Comparison of ENCODE assay signal across 9 cellular contexts in the genomic region with DNA sequence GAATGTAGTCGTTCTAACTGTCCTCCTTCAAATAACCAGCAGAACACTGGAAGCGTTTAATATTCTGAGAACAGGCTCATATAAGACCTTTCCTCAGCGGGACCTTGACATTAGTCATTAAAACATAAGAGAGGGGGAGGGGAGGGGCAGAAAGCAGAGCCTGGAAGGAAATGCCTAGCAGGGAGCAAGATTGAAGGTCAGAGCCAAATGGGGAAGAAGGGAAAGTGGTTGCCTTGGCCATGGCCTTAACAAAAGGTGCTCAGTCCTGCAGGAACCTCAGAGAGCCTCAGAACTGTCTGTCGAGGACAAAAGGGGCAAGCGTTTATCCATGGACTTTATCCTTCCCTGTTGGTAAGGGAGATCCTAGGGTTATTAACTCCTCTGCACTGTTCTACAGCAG. TPM values are rescaled to one million over a fixed set of nuclear protein-coding genes. Genes with fewer than 3 reads are reported as not detected.
DNase-seq lines count a peak whose midpoint lies in the region; ATAC-seq and TF ChIP-seq lines count a peak whose summit lies in the region.
"Had no signal": no experiment of that assay in that cellular context is flagged by ENCODE, and none has a peak within 500 bp of the region (broad histone marks: within the 10 kb centered on the region; RNA-seq: fewer than 3 reads in every experiment).

No MANE protein-coding gene starts in this region.

- no peak overlapping the region for H3K27ac Mint-ChIP-seq in activated CD4-positive, alpha-beta T cell treated with anti-CD3 and anti-CD28 coated beads, Interleukin-2, amount 10 ng/mL, durations not matched to agents 24 days and 14 days
- H3K27ac Mint-ChIP-seq in chondrocyte (ENCODE audit: unreplicated experiment) = peak overlapping the region; percentile 70

- intact Hi-C loops in activated CD4-positive, alpha-beta T cell treated with anti-CD3 and anti-CD28 coated beads, Interleukin-2, amount 10 ng/mL, durations not matched to agents 24 days and 14 days (cut with micrococcal nuclease) = no loop called here
- intact Hi-C loops in tibial artery (cut with DNase I; ENCODE audit: low total_unique reads) = no loop called here

- H3K4me1 ChIP-seq in mucosa of rectum (ENCODE audit: control insufficient read depth in 2 of 2, insufficient read depth in 2 of 2, low read length in 2 of 2) = peaks cover 6 to 11% of the 10 kb centered on the region in 2 donors
- peaks cover 0 to 40% (median 22%) of the 10 kb centered on the region in 4 donors for H3K4me1 ChIP-seq in tibial artery

- H3K9me3 Mint-ChIP-seq in activated CD4-positive, alpha-beta T cell treated with anti-CD3 and anti-CD28 coated beads, Interleukin-2, amount 10 ng/mL, durations not matched to agents 24 days and 14 days = peaks cover 4% of the 10 kb centered on the region
- H3K9me3 Mint-ChIP-seq in chondrocyte (ENCODE audit: low read depth) = no peaks in the 10 kb centered on the region

- H3K27me3 Mint-ChIP-seq in activated CD4-positive, alpha-beta T cell treated with anti-CD3 and anti-CD28 coated beads, Interleukin-2, amount 10 ng/mL, durations not matched to agents 24 days and 14 days = peaks cover 43% of the 10 kb centered on the region
- no peaks in the 10 kb centered on the region for H3K27me3 Mint-ChIP-seq in chondrocyte (ENCODE audit: low read depth)

- H3K4me3 Mint-ChIP-seq in activated CD4-positive, alpha-beta T cell treated with anti-CD3 and anti-CD28 coated beads, Interleukin-2, amount 10 ng/mL, durations not matched to agents 24 days and 14 days = peak overlapping the region; percentile 73
- H3K4me3 Mint-ChIP-seq in chondrocyte (ENCODE audit: unreplicated experiment) = peak overlapping the region; percentile 92

- H3K27me3 ChIP-seq in mucosa of rectum (ENCODE audit: control insufficient read depth in 2 of 2, insufficient read depth in 2 of 2, low read length in 2 of 2) (no peaks in the 10 kb centered on the region), tibial artery (no peaks in the 10 kb centered on the region)

- peak overlapping the region; percentile 82 to 84 for H3K4me3 ChIP-seq in mucosa of rectum (ENCODE audit: low read length in 2 of 2)
- peak overlapping the region; percentile 85 to 96 for H3K4me3 ChIP-seq in tibial artery

- ATAC-seq in GM19395 (IDR thresholded peaks at IDR 0.05; ENCODE audit: unreplicated experiment) = no peak
- ATAC-seq in HG02610 (IDR thresholded peaks at IDR 0.05; ENCODE audit: unreplicated experiment) = no peak

- no peak for TF ChIP-seq CTCF in chondrocyte (IDR thresholded peaks at IDR 0.05)
- TF ChIP-seq CTCF in tibial artery (IDR thresholded peaks at IDR 0.05) = no peak

- no peak for DNase-seq in activated CD4-positive, alpha-beta T cell treated with anti-CD3 and anti-CD28 coated beads, Interleukin-2, amount 10 ng/mL, durations not matched to agents 24 days and 14 days
- no peak for DNase-seq in activated CD4-positive, alpha-beta T cell treated with anti-CD3 and anti-CD28 coated beads for 48 hours
- DNase-seq in chondrocyte (ENCODE audit: low spot score) (no peak), tibial artery (no peak)
- no peak for DNase-seq in stimulated activated CD4-positive, alpha-beta T cell treated with anti-CD3 and anti-CD28 coated beads, Interleukin-1b, Interleukin-23, amount 100 ng/mL, for 48 hours

- no peaks in the 10 kb centered on the region for H3K36me3 Mint-ChIP-seq in activated CD4-positive, alpha-beta T cell treated with anti-CD3 and anti-CD28 coated beads, Interleukin-2, amount 10 ng/mL, durations not matched to agents 24 days and 14 days (ENCODE audit: low read depth)
- H3K36me3 Mint-ChIP-seq in chondrocyte (ENCODE audit: low read depth) = peaks cover 4% of the 10 kb centered on the region

- H3K9me3 ChIP-seq in mucosa of rectum (ENCODE audit: control insufficient read depth in 2 of 2, low read length in 2 of 2) (no peaks in the 10 kb centered on the region), tibial artery (no peaks in the 10 kb centered on the region)

- peaks cover 2% of the 10 kb centered on the region for H3K4me1 Mint-ChIP-seq in activated CD4-positive, alpha-beta T cell treated with anti-CD3 and anti-CD28 coated beads, Interleukin-2, amount 10 ng/mL, durations not matched to agents 24 days and 14 days
- H3K4me1 Mint-ChIP-seq in chondrocyte (ENCODE audit: low read depth) = peaks cover 58% of the 10 kb centered on the region

- H3K27ac ChIP-seq in mucosa of rectum (ENCODE audit: low read depth in 2 of 2, low read length in 2 of 2) (peak overlapping the region in 1 of 2 donors; percentile 52), tibial artery (peak overlapping the region; percentile 85 to 90)

- H3K36me3 ChIP-seq in mucosa of rectum (ENCODE audit: control insufficient read depth in 2 of 2, insufficient read depth in 2 of 2, low read length in 2 of 2) (no peaks in the 10 kb centered on the region), tibial artery (no peaks in the 10 kb centered on the region)

- H3K9ac ChIP-seq in mucosa of rectum (ENCODE audit: low read depth in 1 of 2, low read length in 2 of 2) = peak overlapping the region in 1 of 2 donors; percentile 60

RNA-seq across cellular contexts. Expression of gene PLA2R1, which starts 0.9 kb away (rescaled TPM):
- not detected in 2 replicates for total RNA-seq in activated CD4-positive, alpha-beta T cell treated with anti-CD3 and anti-CD28 coated beads, Interleukin-2, amount 10 ng/mL, durations not matched to agents 24 days and 14 days
- total RNA-seq in chondrocyte = 46.5 to 86.6 TPM (median 47.7 TPM) in 3 replicates
- total RNA-seq: A673 had no signal

Comparison
In these comparisons a context has a peak if more than half of its experiments do, and no peak if none do; other contexts are left out.
1. RNA of gene PLA2R1, which starts 0.9 kb away (total RNA-seq): 46.5 to 86.6 TPM in chondrocyte; not detected in activated CD4-positive, alpha-beta T cell treated with anti-CD3 and anti-CD28 coated beads, Interleukin-2, amount 10 ng/mL, durations not matched to agents 24 days and 14 days; every median in the first group is over 10 times any median in the second.